23 cellular contexts compared by ENCODE assay signal in genomic region chr21:42685954-42686500, GRCh38. TPM values are rescaled to one million over a fixed set of nuclear protein-coding genes. Genes with fewer than 3 reads are reported as not detected.
DNase-seq lines count a peak whose midpoint lies in the region; ATAC-seq and TF ChIP-seq lines count a peak whose summit lies in the region.
"Had no signal": no experiment of that assay in that cellular context is flagged by ENCODE, and none has a peak within 500 bp of the region (broad histone marks: within the 10 kb centered on the region; RNA-seq: fewer than 3 reads in every experiment).

No MANE protein-coding gene starts in this region.

- H3K9me3 ChIP-seq in upper lobe of right lung, result no peaks in the 10 kb centered on the region

- intact Hi-C loops in activated T-helper 2 cell treated with anti-CD3 and anti-CD28 coated beads, Interferon-gamma antibody, Interleukin-2, Interleukin-4, amounts not matched to agents 10 μg/mL and 5 μg/mL and 100 μg/mL, durations not matched to agents 14 hours and 24 hours and 36 hours (cut with micrococcal nuclease), result loop anchor here (2.0 kb wide), 2 partner anchors 31 to 53 kb away; no protein-coding TSS in a partner anchor
- intact Hi-C loops in upper lobe of right lung (cut with DNase I), result no loop called here

- no peaks in the 10 kb centered on the region for H3K36me3 ChIP-seq in upper lobe of right lung

- POLR2A ChIA-PET in activated naive CD8-positive, alpha-beta T cell treated with anti-CD3 and anti-CD28 coated beads, Interleukin-2, amount 10 ng/mL, durations not matched to agents 7 days and 5 days (lab: Charles Lee), result no interaction called here

- peaks cover 42% of the 10 kb centered on the region for H3K4me1 Mint-ChIP-seq in T-helper 1 cell treated with Interleukin-12 subunit alpha and Interleukin-12 subunit beta and Interleukin-4 antibody, amounts not matched to agents 30 μg/mL and 1 μg/mL, for 36 hours (ENCODE audit: low read depth)
- H3K4me1 Mint-ChIP-seq in activated naive CD8-positive, alpha-beta T cell treated with anti-CD3 and anti-CD28 coated beads, Interleukin-2, amount 10 ng/mL, durations not matched to agents 7 days and 5 days, result peaks cover 42% of the 10 kb centered on the region
- peaks cover 39% of the 10 kb centered on the region for H3K4me1 Mint-ChIP-seq in activated naive CD8-positive, alpha-beta T cell treated with anti-CD3 and anti-CD28 coated beads for 36 hours
- peaks cover 42% of the 10 kb centered on the region for H3K4me1 Mint-ChIP-seq in activated T-helper 2 cell treated with anti-CD3 and anti-CD28 coated beads, Interferon-gamma antibody, Interleukin-2, Interleukin-4, amounts not matched to agents 10 μg/mL and 5 μg/mL and 100 μg/mL, durations not matched to agents 14 hours and 24 hours and 36 hours (ENCODE audit: low read depth)

- H3K9me3 Mint-ChIP-seq in T-helper 1 cell treated with Interleukin-12 subunit alpha and Interleukin-12 subunit beta and Interleukin-4 antibody, amounts not matched to agents 30 μg/mL and 1 μg/mL, for 36 hours, result no peaks in the 10 kb centered on the region
- no peaks in the 10 kb centered on the region for H3K9me3 Mint-ChIP-seq in activated naive CD8-positive, alpha-beta T cell treated with anti-CD3 and anti-CD28 coated beads, Interleukin-2, amount 10 ng/mL, durations not matched to agents 7 days and 5 days
- no peaks in the 10 kb centered on the region for H3K9me3 Mint-ChIP-seq in activated naive CD8-positive, alpha-beta T cell treated with anti-CD3 and anti-CD28 coated beads for 36 hours
- H3K9me3 Mint-ChIP-seq in activated T-helper 2 cell treated with anti-CD3 and anti-CD28 coated beads, Interferon-gamma antibody, Interleukin-2, Interleukin-4, amounts not matched to agents 10 μg/mL and 5 μg/mL and 100 μg/mL, durations not matched to agents 14 hours and 24 hours and 36 hours, result no peaks in the 10 kb centered on the region
- H3K9me3 Mint-ChIP-seq: H9 had no signal

- no peaks in the 10 kb centered on the region for H3K27me3 Mint-ChIP-seq in T-helper 1 cell treated with Interleukin-12 subunit alpha and Interleukin-12 subunit beta and Interleukin-4 antibody, amounts not matched to agents 30 μg/mL and 1 μg/mL, for 36 hours (ENCODE audit: low read depth)
- no peaks in the 10 kb centered on the region for H3K27me3 Mint-ChIP-seq in activated naive CD8-positive, alpha-beta T cell treated with anti-CD3 and anti-CD28 coated beads, Interleukin-2, amount 10 ng/mL, durations not matched to agents 7 days and 5 days
- no peaks in the 10 kb centered on the region for H3K27me3 Mint-ChIP-seq in activated naive CD8-positive, alpha-beta T cell treated with anti-CD3 and anti-CD28 coated beads for 36 hours
- no peaks in the 10 kb centered on the region for H3K27me3 Mint-ChIP-seq in activated T-helper 2 cell treated with anti-CD3 and anti-CD28 coated beads, Interferon-gamma antibody, Interleukin-2, Interleukin-4, amounts not matched to agents 10 μg/mL and 5 μg/mL and 100 μg/mL, durations not matched to agents 14 hours and 24 hours and 36 hours (ENCODE audit: low read depth)

- no peak for ATAC-seq in activated naive CD8-positive, alpha-beta T cell treated with anti-CD3 and anti-CD28 coated beads, Interleukin-2, amount 10 ng/mL, durations not matched to agents 7 days and 5 days (ENCODE audit: low read depth)
- ATAC-seq in upper lobe of right lung (no peak), HG02571 (IDR thresholded peaks at IDR 0.05; ENCODE audit: unreplicated experiment) (no peak)

- H3K4me1 ChIP-seq in upper lobe of right lung, result no peaks in the 10 kb centered on the region

- TF ChIP-seq CTCF in upper lobe of right lung (IDR thresholded peaks at IDR 0.05), result no peak

- no peak overlapping the region for H3K27ac ChIP-seq in upper lobe of right lung
- H3K27ac ChIP-seq: 22Rv1, C4-2B, HL-60, KMS-11 had no signal

- H3K27me3 ChIP-seq in upper lobe of right lung, result no peaks in the 10 kb centered on the region

- no peak for DNase-seq in T-helper 1 cell
- no peak for DNase-seq in activated naive CD8-positive, alpha-beta T cell treated with anti-CD3 and anti-CD28 coated beads, Interleukin-2, amount 10 ng/mL, durations not matched to agents 7 days and 5 days
- DNase-seq in activated naive CD8-positive, alpha-beta T cell treated with anti-CD3 and anti-CD28 coated beads for 36 hours, result no peak
- DNase-seq in activated T-helper 2 cell treated with anti-CD3 and anti-CD28 coated beads, Interferon-gamma antibody, Interleukin-2, Interleukin-4, amounts not matched to agents 10 μg/mL and 5 μg/mL and 100 μg/mL, durations not matched to agents 14 hours and 24 hours and 36 hours (ENCODE audit: low spot score), result no peak
- peak; percentile 58 for DNase-seq in upper lobe of right lung
- DNase-seq in SW480 (ENCODE audit: low spot score), result no peak
- DNase-seq: AML-193, COR-L47, DMS153, GF-D8, H9, MV-4-11, NCI-H1417, NCI-H187, NCI-H2227 treated with DMSO at 0.1 percent for 48 hours, NCI-H524, RPMI8226 had no signal

- no peak overlapping the region for H3K4me3 ChIP-seq in upper lobe of right lung

- H3K27ac Mint-ChIP-seq in T-helper 1 cell treated with Interleukin-12 subunit alpha and Interleukin-12 subunit beta and Interleukin-4 antibody, amounts not matched to agents 30 μg/mL and 1 μg/mL, for 36 hours, result peak overlapping the region; percentile 11
- H3K27ac Mint-ChIP-seq in activated naive CD8-positive, alpha-beta T cell treated with anti-CD3 and anti-CD28 coated beads, Interleukin-2, amount 10 ng/mL, durations not matched to agents 7 days and 5 days, result peak overlapping the region; percentile 47
- H3K27ac Mint-ChIP-seq in activated naive CD8-positive, alpha-beta T cell treated with anti-CD3 and anti-CD28 coated beads for 36 hours, result no peak overlapping the region
- peak overlapping the region; percentile 100 for H3K27ac Mint-ChIP-seq in activated T-helper 2 cell treated with anti-CD3 and anti-CD28 coated beads, Interferon-gamma antibody, Interleukin-2, Interleukin-4, amounts not matched to agents 10 μg/mL and 5 μg/mL and 100 μg/mL, durations not matched to agents 14 hours and 24 hours and 36 hours

- H3K36me3 Mint-ChIP-seq in T-helper 1 cell treated with Interleukin-12 subunit alpha and Interleukin-12 subunit beta and Interleukin-4 antibody, amounts not matched to agents 30 μg/mL and 1 μg/mL, for 36 hours (ENCODE audit: low read depth), result no peaks in the 10 kb centered on the region
- no peaks in the 10 kb centered on the region for H3K36me3 Mint-ChIP-seq in activated naive CD8-positive, alpha-beta T cell treated with anti-CD3 and anti-CD28 coated beads, Interleukin-2, amount 10 ng/mL, durations not matched to agents 7 days and 5 days
- no peaks in the 10 kb centered on the region for H3K36me3 Mint-ChIP-seq in activated naive CD8-positive, alpha-beta T cell treated with anti-CD3 and anti-CD28 coated beads for 36 hours
- no peaks in the 10 kb centered on the region for H3K36me3 Mint-ChIP-seq in activated T-helper 2 cell treated with anti-CD3 and anti-CD28 coated beads, Interferon-gamma antibody, Interleukin-2, Interleukin-4, amounts not matched to agents 10 μg/mL and 5 μg/mL and 100 μg/mL, durations not matched to agents 14 hours and 24 hours and 36 hours (ENCODE audit: low read depth)

- no peak overlapping the region for H3K4me3 Mint-ChIP-seq in T-helper 1 cell treated with Interleukin-12 subunit alpha and Interleukin-12 subunit beta and Interleukin-4 antibody, amounts not matched to agents 30 μg/mL and 1 μg/mL, for 36 hours
- no peak overlapping the region for H3K4me3 Mint-ChIP-seq in activated naive CD8-positive, alpha-beta T cell treated with anti-CD3 and anti-CD28 coated beads, Interleukin-2, amount 10 ng/mL, durations not matched to agents 7 days and 5 days
- no peak overlapping the region for H3K4me3 Mint-ChIP-seq in activated naive CD8-positive, alpha-beta T cell treated with anti-CD3 and anti-CD28 coated beads for 36 hours
- no peak overlapping the region for H3K4me3 Mint-ChIP-seq in activated T-helper 2 cell treated with anti-CD3 and anti-CD28 coated beads, Interferon-gamma antibody, Interleukin-2, Interleukin-4, amounts not matched to agents 10 μg/mL and 5 μg/mL and 100 μg/mL, durations not matched to agents 14 hours and 24 hours and 36 hours (ENCODE audit: low read depth)
- H3K4me3 Mint-ChIP-seq: H9 had no signal

RNA-seq across cellular contexts. Expression of gene PDE9A, which starts 32.6 kb away (rescaled TPM):
- total RNA-seq in activated naive CD8-positive, alpha-beta T cell treated with anti-CD3 and anti-CD28 coated beads, Interleukin-2, amount 10 ng/mL, durations not matched to agents 7 days and 5 days, result 1 to 10 TPM; 7.5 to 9.5 TPM
- 1 to 10 TPM; 6.5 to 7.7 TPM for total RNA-seq in activated naive CD8-positive, alpha-beta T cell treated with anti-CD3 and anti-CD28 coated beads for 36 hours
- total RNA-seq in activated T-helper 2 cell treated with anti-CD3 and anti-CD28 coated beads, Interferon-gamma antibody, Interleukin-2, Interleukin-4, amounts not matched to agents 10 μg/mL and 5 μg/mL and 100 μg/mL, durations not matched to agents 14 hours and 24 hours and 36 hours, result 16.6 and 17.5 TPM in 2 replicates
- 15.3 TPM for total RNA-seq in upper lobe of right lung
